7 cellular contexts compared by ENCODE assay signal in the genomic region with DNA sequence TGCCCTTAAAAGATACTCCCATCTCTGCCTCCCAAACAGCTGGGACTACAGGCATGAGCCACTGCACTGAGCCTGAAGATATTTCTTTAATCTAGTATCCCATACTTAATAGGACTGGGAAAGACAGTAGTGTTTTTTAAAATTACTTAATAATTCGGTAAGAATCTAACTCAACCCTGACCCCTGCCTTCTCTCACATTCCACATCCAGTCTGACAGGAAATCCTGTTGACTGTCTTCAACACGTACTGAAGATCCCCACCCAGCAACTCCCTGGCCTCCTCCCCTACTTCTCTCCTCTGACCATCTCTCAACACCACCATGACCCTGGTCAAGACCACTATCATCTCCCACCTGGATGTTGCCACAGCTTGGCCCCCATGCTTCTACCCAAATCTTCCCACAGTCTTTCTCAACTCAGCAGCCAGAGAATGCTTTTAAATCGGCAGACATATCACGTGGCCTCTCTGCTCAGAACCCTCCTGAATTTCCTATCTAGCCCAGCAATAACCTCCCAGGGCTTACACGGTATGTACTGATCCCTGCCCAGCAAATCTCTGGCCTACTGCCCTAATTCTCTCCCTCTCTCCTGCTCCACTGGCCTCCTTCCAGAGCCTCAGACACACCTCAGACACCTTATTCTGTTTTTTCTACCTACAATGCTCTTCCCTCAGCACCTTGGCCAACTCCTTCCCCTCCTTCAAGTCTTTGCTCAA.
DNase-seq lines count a peak whose midpoint lies in the region; ATAC-seq, FAIRE-seq and TF ChIP-seq lines count a peak whose summit lies in the region.
"Not testable (repeated sequence)": the region's sequence is repeated elsewhere in the genome, so short reads cannot be mapped to it uniquely, and the experiment has no call there.

No MANE protein-coding gene starts in this region.

- H2AFZ ChIP-seq in K562 (ENCODE audit: low read depth, low read length) = not testable (repeated sequence)

- peak; percentile 57 for ATAC-seq in K562

- TF ChIP-seq CTCF in LNCaP clone FGC (IDR thresholded peaks at IDR 0.05; ENCODE audit: control insufficient read depth, extremely low read depth, insufficient read depth); K562 (IDR thresholded peaks at IDR 0.05 in 2 of 3, conservative IDR thresholded peaks at IDR 0.05 in 1 of 3; ENCODE audit: insufficient read depth in 2 of 3, low read depth in 1 of 3, low read length in 3 of 3); endothelial cell (IDR thresholded peaks at IDR 0.05; ENCODE audit: unreplicated experiment); nephron progenitor cell (IDR thresholded peaks at IDR 0.05): not testable (repeated sequence)
- TF ChIP-seq CTCF in fibroblast of pulmonary artery (IDR thresholded peaks at IDR 0.05; ENCODE audit: low read length, missing control alignments) = peak; percentile 3

- CTCF ChIA-PET in K562 (lab: Yijun Ruan, JAX; ENCODE audit: low intra/inter-chr PET ratio) = not testable (repeated sequence)

- not testable (repeated sequence) for H3K36me3 ChIP-seq in K562 (ENCODE audit: control insufficient read depth, insufficient read depth, low read length)

- FAIRE-seq in K562 (lab: Jason Lieb, UNC) = not testable (repeated sequence)

- TF ChIP-seq POLR2A in K562 (conservative IDR thresholded peaks at IDR 0.05) = 0 out of 2 replicates have a peak, but pooled peaks have one; percentile 17

- DNase-seq in G401 (ENCODE audit: low spot score) (peak; percentile 44), LNCaP clone FGC (ENCODE audit: low read depth) (peak; percentile 6), cerebellar cortex (ENCODE audit: low spot score) (peak; percentile 24), fibroblast of pulmonary artery (ENCODE audit: low read depth) (peak; percentile 62)
- not testable (repeated sequence) for DNase-seq in K562 (ENCODE audit: extremely low read depth in 1 of 4, low spot score in 3 of 4); endothelial cell (ENCODE audit: low spot score); nephron progenitor cell

- not testable (repeated sequence) for H3K4me2 ChIP-seq in K562 (ENCODE audit: insufficient read depth, low read length)

- not testable (repeated sequence) for H3K9me1 ChIP-seq in K562 (ENCODE audit: control insufficient read depth, insufficient read depth, low read length)

- H3K4me3 Mint-ChIP-seq in endothelial cell (ENCODE audit: unreplicated experiment); nephron progenitor cell: not testable (repeated sequence)

- not testable (repeated sequence) for TF ChIP-seq EP300 in K562 (IDR thresholded peaks at IDR 0.05; ENCODE audit: low read length)

- in situ Hi-C loops in G401 (cut with HindIII; ENCODE audit: low sequenced_read_pairs); K562 (cut with MboI): not testable (repeated sequence)

- H3K4me3 ChIP-seq in LNCaP clone FGC (ENCODE audit: low read depth, low read length); K562; fibroblast of pulmonary artery (replicated peaks; ENCODE audit: low read depth, low read length): not testable (repeated sequence)

- POLR2A ChIA-PET in K562 (lab: Yijun Ruan, JAX) = interaction anchor here (0.6 kb wide), 1 partner anchor 14 kb away, joined by 3 read pairs; no protein-coding TSS in a partner anchor

- not testable (repeated sequence) for H4K20me1 ChIP-seq in K562 (replicated peaks; ENCODE audit: control insufficient read depth, insufficient read depth, low read length)

- H3K79me2 ChIP-seq in K562 (ENCODE audit: control insufficient read depth, insufficient read depth, low read length) = not testable (repeated sequence)

- intact Hi-C loops in K562 (cut with micrococcal nuclease) = not testable (repeated sequence)

- not testable (repeated sequence) for H3K9ac ChIP-seq in K562 (ENCODE audit: insufficient read depth in 1 of 2, low read depth in 2 of 2, low read length in 2 of 2)

- not testable (repeated sequence) for H3K4me1 Mint-ChIP-seq in endothelial cell (ENCODE audit: unreplicated experiment); nephron progenitor cell

- not testable (repeated sequence) for TF ChIP-seq RAD21 in K562 (CRISPR knock-in tag; conservative IDR thresholded peaks at IDR 0.05 in 1 of 2, IDR thresholded peaks at IDR 0.05 in 1 of 2)

- WGBS in K562 (ENCODE audit: insufficient coverage, low coverage, missing lambda C conversion rate) = 6% methylated on average over 5 of the region's 5 CpGs

- H3K27me3 ChIP-seq in K562 (ENCODE audit: control insufficient read depth in 2 of 2, insufficient read depth in 2 of 2, low read length in 2 of 2) = not testable (repeated sequence)

- not testable (repeated sequence) for H3K27ac ChIP-seq in K562 (ENCODE audit: extremely low read depth, low read depth, low read length)

- H3K9me3 ChIP-seq in K562 (replicated peaks; ENCODE audit: control insufficient read depth, insufficient read depth, low read depth, low read length) = not testable (repeated sequence)

- H3K4me1 ChIP-seq in K562 (replicated peaks in 1 of 2; ENCODE audit: control insufficient read depth in 2 of 2, insufficient read depth in 2 of 2, low read length in 2 of 2) = not testable (repeated sequence)

- not testable (repeated sequence) for H3K27me3 Mint-ChIP-seq in endothelial cell (ENCODE audit: unreplicated experiment); nephron progenitor cell (ENCODE audit: low read depth, poor library complexity)

- H3K9me3 Mint-ChIP-seq in endothelial cell (ENCODE audit: unreplicated experiment); nephron progenitor cell: not testable (repeated sequence)

- BruUV-seq in K562 (replicated peaks; lab: Mats Ljungman, UMichigan) = not testable (repeated sequence)

- peak overlapping the region; percentile 4 for H3K27ac Mint-ChIP-seq in endothelial cell (ENCODE audit: unreplicated experiment)
- H3K27ac Mint-ChIP-seq in nephron progenitor cell = peak overlapping the region; percentile 86

- H3K36me3 Mint-ChIP-seq in endothelial cell (ENCODE audit: low read depth, unreplicated experiment) = not testable (repeated sequence)
- H3K36me3 Mint-ChIP-seq in nephron progenitor cell (ENCODE audit: low read depth) = peaks cover 41% of the 10 kb centered on the region

TF ChIP-seq in K562, 482 proteins besides CTCF, POLR2A, EP300 and RAD21:
- TF ChIP-seq RAD51 (IDR thresholded peaks at IDR 0.05; ENCODE audit: borderline replicate concordance, low read depth) = peak; percentile 61; the same call in 1 of the 2 replicates
- 0 out of 2 replicates have a peak, but pooled peaks have one; percentile 15 for TF ChIP-seq SUPT5H (IDR thresholded peaks at IDR 0.05)
TF ChIP-seq in K562: peak in this region for 2; not testable (repeated sequence) for 480.
